In genomic region chr7:100829150-100829716, GRCh38 we compare ENCODE assay signal across 11 cellular contexts. TPM values are rescaled to one million over a fixed set of nuclear protein-coding genes. Genes with fewer than 3 reads are reported as not detected.
DNase-seq lines count a peak whose midpoint lies in the region; ATAC-seq, FAIRE-seq and TF ChIP-seq lines count a peak whose summit lies in the region.
"Had no signal": no experiment of that assay in that cellular context is flagged by ENCODE, and none has a peak within 500 bp of the region (broad histone marks: within the 10 kb centered on the region; RNA-seq: fewer than 3 reads in every experiment).

No MANE protein-coding gene starts in this region.

- no peak for FAIRE-seq in HTR-8/SVneo (lab: Jason Lieb, UNC)

- H3K23ac ChIP-seq in neuronal stem cell (ENCODE audit: low read depth, low read length, poor library complexity), result peak overlapping the region; percentile 44

- no peak overlapping the region for H2BK120ac ChIP-seq in neuronal stem cell (ENCODE audit: low read depth, low read length)

- H3K4me1 ChIP-seq in GM23338 (ENCODE audit: insufficient read depth) (peaks cover 15% of the 10 kb centered on the region; the same call in 1 of the 2 replicates), neuronal stem cell (ENCODE audit: control insufficient read depth in 2 of 2, insufficient read depth in 1 of 2, low read depth in 1 of 2, low read length in 2 of 2) (peaks cover 10 to 14% of the 10 kb centered on the region in 2 donors)

- no peak overlapping the region for H2BK12ac ChIP-seq in neuronal stem cell (ENCODE audit: low read length)

- H2BK15ac ChIP-seq in neuronal stem cell (ENCODE audit: low read length), result no peak overlapping the region

- no peak overlapping the region for H2AK5ac ChIP-seq in neuronal stem cell (ENCODE audit: low read depth, low read length)

- intact Hi-C loops in Right ventricle myocardium superior (cut with DNase I), result no loop called here

- H3K4me2 ChIP-seq in GM23338 (peak overlapping the region; percentile 100), neuronal stem cell (ENCODE audit: insufficient read depth, low read length, poor library complexity, severe bottlenecking) (no peak overlapping the region)

- no peak overlapping the region for H3K18ac ChIP-seq in neuronal stem cell (ENCODE audit: low read length)

- H2BK5ac ChIP-seq in neuronal stem cell (ENCODE audit: low read length), result no peak overlapping the region

- TF ChIP-seq CTCF in GM23338 (conservative IDR thresholded peaks at IDR 0.05; ENCODE audit: low read depth in 2 of 2), result no peak

- H3K14ac ChIP-seq in neuronal stem cell (ENCODE audit: low read length), result no peak overlapping the region

- H3K4me3 ChIP-seq in GM23338 (peak overlapping the region; percentile 98), neuronal stem cell (ENCODE audit: low read length in 2 of 2) (peak overlapping the region in 1 of 2 donors; percentile 4)
- H3K4me3 ChIP-seq: prostate gland had no signal

- no peak overlapping the region for H4K8ac ChIP-seq in neuronal stem cell (ENCODE audit: low read depth, low read length)

- no CpG with 5 or more reads among the region's 20 CpGs for WGBS in neuronal stem cell (ENCODE audit: extremely low coverage in 2 of 2, insufficient read length in 2 of 2, insufficient replicate concordance in 1 of 2), 2 donors

- H3K79me2 ChIP-seq in GM23338 (replicated peaks; ENCODE audit: insufficient read depth), result peaks cover 53% of the 10 kb centered on the region

- H2AFZ ChIP-seq in GM23338, result no peak overlapping the region
- H2AFZ ChIP-seq in neuronal stem cell (ENCODE audit: low read length), result no peak overlapping the region

- peaks cover 23% of the 10 kb centered on the region for H3K36me3 Mint-ChIP-seq in GM23338 (ENCODE audit: low read depth)

- H3K4me3 Mint-ChIP-seq in GM23338, result peak overlapping the region; percentile 99

- H3K9me2 ChIP-seq in GM23338 (ENCODE audit: insufficient read depth), result no peaks in the 10 kb centered on the region

- H3F3A ChIP-seq in GM23338 (replicated peaks; ENCODE audit: low read depth), result peaks cover 10% of the 10 kb centered on the region; the same call in 1 of the 2 replicates

- DNase-seq in GM23338 (ENCODE audit: low spot score) (peak; percentile 49), Right ventricle myocardium superior (peak; percentile 78), neuronal stem cell (ENCODE audit: low spot score) (no peak), HTR-8/SVneo (ENCODE audit: insufficient read length, low spot score) (no peak), RKO (ENCODE audit: low spot score) (no peak)
- DNase-seq: activated CD8-positive, alpha-beta memory T cell treated with anti-CD3 and anti-CD28 coated beads, Interleukin-2, amount 50 U/mL, for 4 hours; central memory CD4-positive, alpha-beta T cell; NCI-H524 had no signal

- peaks cover 21% of the 10 kb centered on the region for H3K27me3 Mint-ChIP-seq in GM23338 (ENCODE audit: insufficient read depth, low read depth, poor library complexity)

- H3K4me1 Mint-ChIP-seq in GM23338, result peaks cover 27% of the 10 kb centered on the region

- no peak overlapping the region for H3K4ac ChIP-seq in neuronal stem cell (ENCODE audit: low read length)

- no peaks in the 10 kb centered on the region for H3K9me3 ChIP-seq in neuronal stem cell (replicated peaks in 1 of 2; ENCODE audit: control insufficient read depth in 2 of 2, insufficient read depth in 1 of 2, low read depth in 1 of 2, low read length in 2 of 2)
- H3K9me3 ChIP-seq: prostate gland had no signal

- H3K9ac ChIP-seq in neuronal stem cell (ENCODE audit: low read depth, low read length, poor library complexity), result no peak overlapping the region

- H3K27ac ChIP-seq in GM23338 (ENCODE audit: low read depth) (peak overlapping the region; percentile 96), neuronal stem cell (replicated peaks; ENCODE audit: low read length) (no peak overlapping the region)
- H3K27ac ChIP-seq: prostate gland had no signal

- peaks cover 22% of the 10 kb centered on the region for H4K20me1 ChIP-seq in GM23338 (replicated peaks; ENCODE audit: insufficient read depth)

- H3K27me3 ChIP-seq in GM23338 (ENCODE audit: insufficient read depth) (no peaks in the 10 kb centered on the region), neuronal stem cell (ENCODE audit: control insufficient read depth in 3 of 3, insufficient read depth in 3 of 3, low read depth in 1 of 3, low read length in 3 of 3) (no peaks in the 10 kb centered on the region)

- no peaks in the 10 kb centered on the region for H3K36me3 ChIP-seq in GM23338 (ENCODE audit: insufficient read depth)
- peaks cover 8 to 16% of the 10 kb centered on the region in 2 donors for H3K36me3 ChIP-seq in neuronal stem cell (replicated peaks in 1 of 2; ENCODE audit: control insufficient read depth in 2 of 2, insufficient read depth in 2 of 2, low read length in 2 of 2)
- H3K36me3 ChIP-seq: prostate gland had no signal

- H3K79me1 ChIP-seq in neuronal stem cell (ENCODE audit: low read depth, low read length), result peaks cover 5% of the 10 kb centered on the region

- no peak overlapping the region for H4K91ac ChIP-seq in neuronal stem cell (ENCODE audit: low read depth, low read length, poor library complexity)

- H3K9me3 Mint-ChIP-seq in GM23338, result peaks cover under 1% of the 10 kb centered on the region; the same call in 1 of the 3 replicates

- H3K27ac Mint-ChIP-seq in GM23338, result peak overlapping the region; percentile 66
- H3K27ac Mint-ChIP-seq: CD14-positive monocyte had no signal

- ATAC-seq in GM23338 (no peak; the same call in 2 of the 3 replicates), Right ventricle myocardium superior (ENCODE audit: poor library complexity) (no peak), GM19351 (IDR thresholded peaks at IDR 0.05; ENCODE audit: unreplicated experiment) (no peak)

TF ChIP-seq in GM23338, 12 proteins besides CTCF, POLR2A, EP300 and RAD21 (continues in another document):
- TF ChIP-seq EZH2 (IDR thresholded peaks at IDR 0.05; ENCODE audit: low read depth, unreplicated experiment) (no peak), ZNF331 (CRISPR knock-in tag; IDR thresholded peaks at IDR 0.05; ENCODE audit: low read depth) (no peak), ZNF114 (CRISPR knock-in tag; IDR thresholded peaks at IDR 0.05) (no peak), CREB1 (CRISPR knock-in tag; IDR thresholded peaks at IDR 0.05; ENCODE audit: low read depth) (no peak)

RNA-seq across cellular contexts. Expression of gene EPHB4, which starts 1.9 kb away (rescaled TPM):
- 145 and 164 TPM in 2 replicates for total RNA-seq in GM23338 (2014; rRNA removed; shearing (Covaris generic))
- 22.6 and 23.3 TPM in 2 replicates for polyA plus RNA-seq in GM23338 (2016; fragmentation: Nextera tagmentation; extraction: Ambion mirVana)
- 22.1 TPM for total RNA-seq in Right ventricle myocardium superior
- 55.9 TPM for polyA plus RNA-seq in neuronal stem cell (2013, experiment 1 of 2)
- 55.0 TPM for polyA plus RNA-seq in neuronal stem cell (2013, experiment 2 of 2)

RNA-seq across cellular contexts. Expression of gene SLC12A9, which starts 23.3 kb away (rescaled TPM):
- 32.3 and 39.9 TPM in 2 replicates for total RNA-seq in GM23338 (2014; rRNA removed; shearing (Covaris generic))
- 9.7 and 10.3 TPM in 2 replicates for polyA plus RNA-seq in GM23338 (2016; fragmentation: Nextera tagmentation; extraction: Ambion mirVana)
- total RNA-seq in Right ventricle myocardium superior, result 10.2 TPM
- polyA plus RNA-seq in neuronal stem cell (2013, experiment 1 of 2), result 11.0 TPM
- polyA plus RNA-seq in neuronal stem cell (2013, experiment 2 of 2), result 9.5 TPM

RNA-seq across cellular contexts. Expression of gene TRIP6, which starts 38.0 kb away (rescaled TPM):
- total RNA-seq in GM23338 (2014; rRNA removed; shearing (Covaris generic)), result 106 and 112 TPM in 2 replicates
- 44.6 and 45.0 TPM in 2 replicates for polyA plus RNA-seq in GM23338 (2016; fragmentation: Nextera tagmentation; extraction: Ambion mirVana)
- total RNA-seq in Right ventricle myocardium superior, result 12.6 TPM
- 34.6 TPM for polyA plus RNA-seq in neuronal stem cell (2013, experiment 1 of 2)
- polyA plus RNA-seq in neuronal stem cell (2013, experiment 2 of 2), result 35.8 TPM

RNA-seq across cellular contexts. Expression of gene SRRT, which starts 45.7 kb away (rescaled TPM):
- total RNA-seq in GM23338 (2014; rRNA removed; shearing (Covaris generic)), result 98.3 and 113 TPM in 2 replicates
- polyA plus RNA-seq in GM23338 (2016; fragmentation: Nextera tagmentation; extraction: Ambion mirVana), result 125 and 140 TPM in 2 replicates
- total RNA-seq in Right ventricle myocardium superior, result 61.1 TPM
- polyA plus RNA-seq in neuronal stem cell (2013, experiment 1 of 2), result 97.6 TPM
- 99.4 TPM for polyA plus RNA-seq in neuronal stem cell (2013, experiment 2 of 2)

Comparison
In these comparisons a context has a peak if more than half of its experiments do, and no peak if none do; other contexts are left out.
1. DNase-seq: peak in GM23338 (single experiment) and Right ventricle myocardium superior (single experiment); none in neuronal stem cell (single experiment), HTR-8/SVneo (single experiment) and RKO (single experiment).